1 cellular context compared by ENCODE assay signal in the genomic region with DNA sequence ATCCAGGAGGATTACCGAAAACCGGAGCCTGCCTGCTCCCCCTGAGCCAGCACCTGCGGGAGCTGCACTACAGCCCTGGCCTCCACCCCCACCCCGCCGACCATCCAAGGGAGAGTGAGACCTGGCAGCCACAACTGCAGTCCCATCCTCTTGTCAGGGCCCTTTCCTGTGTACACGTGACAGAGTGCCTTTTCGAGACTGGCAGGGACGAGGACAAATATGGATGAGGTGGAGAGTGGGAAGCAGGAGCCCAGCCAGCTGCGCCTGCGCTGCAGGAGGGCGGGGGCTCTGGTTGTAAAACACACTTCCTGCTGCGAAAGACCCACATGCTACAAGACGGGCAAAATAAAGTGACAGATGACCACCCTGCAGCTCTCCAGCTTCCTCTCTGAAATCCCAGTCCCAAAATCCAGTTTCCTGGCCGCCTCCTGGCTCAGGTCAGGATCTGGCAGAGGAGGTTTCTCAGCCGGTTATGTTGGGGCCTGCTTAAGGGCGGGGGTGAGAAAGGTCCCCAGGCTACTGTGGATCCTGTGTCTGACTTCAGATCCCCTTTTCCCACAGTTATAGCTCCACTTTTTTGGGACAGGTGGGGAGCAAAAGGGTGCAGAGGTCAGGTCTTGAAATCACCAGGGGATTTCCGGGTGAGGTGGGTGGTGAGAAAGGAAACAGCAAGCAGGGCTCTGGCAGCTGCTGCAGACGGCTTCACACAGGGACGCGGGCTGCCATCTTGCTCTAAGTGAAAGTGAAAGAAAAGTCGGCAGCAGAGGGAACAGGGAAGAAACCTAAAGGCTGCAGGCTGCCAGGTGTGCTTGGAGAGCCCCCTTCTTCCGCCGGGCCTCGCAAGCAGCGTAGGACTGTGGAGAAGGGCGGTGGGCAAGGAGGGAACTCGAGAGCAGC.
A peak's percentile ranks its signal among the peaks of the same experiment; 100 is the strongest.
TF ChIP-seq lines count a peak whose summit lies in the region.

A gene with protein sequence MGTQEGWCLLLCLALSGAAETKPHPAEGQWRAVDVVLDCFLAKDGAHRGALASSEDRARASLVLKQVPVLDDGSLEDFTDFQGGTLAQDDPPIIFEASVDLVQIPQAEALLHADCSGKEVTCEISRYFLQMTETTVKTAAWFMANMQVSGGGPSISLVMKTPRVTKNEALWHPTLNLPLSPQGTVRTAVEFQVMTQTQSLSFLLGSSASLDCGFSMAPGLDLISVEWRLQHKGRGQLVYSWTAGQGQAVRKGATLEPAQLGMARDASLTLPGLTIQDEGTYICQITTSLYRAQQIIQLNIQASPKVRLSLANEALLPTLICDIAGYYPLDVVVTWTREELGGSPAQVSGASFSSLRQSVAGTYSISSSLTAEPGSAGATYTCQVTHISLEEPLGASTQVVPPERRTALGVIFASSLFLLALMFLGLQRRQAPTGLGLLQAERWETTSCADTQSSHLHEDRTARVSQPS (plus strand): TSS at position 695 of the 897 bp plus-strand sequence. CDS start 207 bp downstream, outside the sequence.

TF ChIP-seq in HepG2, 621 proteins besides CTCF, POLR2A, EP300 and RAD21 (continued from another document and continues in another):
- TF ChIP-seq, protein P1, sequence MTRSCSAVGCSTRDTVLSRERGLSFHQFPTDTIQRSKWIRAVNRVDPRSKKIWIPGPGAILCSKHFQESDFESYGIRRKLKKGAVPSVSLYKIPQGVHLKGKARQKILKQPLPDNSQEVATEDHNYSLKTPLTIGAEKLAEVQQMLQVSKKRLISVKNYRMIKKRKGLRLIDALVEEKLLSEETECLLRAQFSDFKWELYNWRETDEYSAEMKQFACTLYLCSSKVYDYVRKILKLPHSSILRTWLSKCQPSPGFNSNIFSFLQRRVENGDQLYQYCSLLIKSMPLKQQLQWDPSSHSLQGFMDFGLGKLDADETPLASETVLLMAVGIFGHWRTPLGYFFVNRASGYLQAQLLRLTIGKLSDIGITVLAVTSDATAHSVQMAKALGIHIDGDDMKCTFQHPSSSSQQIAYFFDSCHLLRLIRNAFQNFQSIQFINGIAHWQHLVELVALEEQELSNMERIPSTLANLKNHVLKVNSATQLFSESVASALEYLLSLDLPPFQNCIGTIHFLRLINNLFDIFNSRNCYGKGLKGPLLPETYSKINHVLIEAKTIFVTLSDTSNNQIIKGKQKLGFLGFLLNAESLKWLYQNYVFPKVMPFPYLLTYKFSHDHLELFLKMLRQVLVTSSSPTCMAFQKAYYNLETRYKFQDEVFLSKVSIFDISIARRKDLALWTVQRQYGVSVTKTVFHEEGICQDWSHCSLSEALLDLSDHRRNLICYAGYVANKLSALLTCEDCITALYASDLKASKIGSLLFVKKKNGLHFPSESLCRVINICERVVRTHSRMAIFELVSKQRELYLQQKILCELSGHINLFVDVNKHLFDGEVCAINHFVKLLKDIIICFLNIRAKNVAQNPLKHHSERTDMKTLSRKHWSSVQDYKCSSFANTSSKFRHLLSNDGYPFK (CRISPR knock-in tag; IDR thresholded peaks at IDR 0.05; ENCODE audit: borderline replicate concordance) = peak; percentile 85; the same call in 1 of the 2 replicates
- TF ChIP-seq, protein P2, sequence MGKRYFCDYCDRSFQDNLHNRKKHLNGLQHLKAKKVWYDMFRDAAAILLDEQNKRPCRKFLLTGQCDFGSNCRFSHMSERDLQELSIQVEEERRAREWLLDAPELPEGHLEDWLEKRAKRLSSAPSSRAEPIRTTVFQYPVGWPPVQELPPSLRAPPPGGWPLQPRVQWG (CRISPR knock-in tag; IDR thresholded peaks at IDR 0.05; ENCODE audit: borderline replicate concordance, low read depth) = no peak
- TF ChIP-seq MEF2D (CRISPR knock-in tag; IDR thresholded peaks at IDR 0.05) = peak; percentile 23; the same call in 1 of the 2 replicates
- 0 out of 2 replicates have a peak, but pooled peaks have one; percentile 26 for TF ChIP-seq ZNF777 (CRISPR knock-in tag; IDR thresholded peaks at IDR 0.05)
- peak; percentile 59; the same call in 1 of the 2 replicates for TF ChIP-seq YEATS2 (CRISPR knock-in tag; IDR thresholded peaks at IDR 0.05; ENCODE audit: borderline replicate concordance)
- TF ChIP-seq, protein P3, sequence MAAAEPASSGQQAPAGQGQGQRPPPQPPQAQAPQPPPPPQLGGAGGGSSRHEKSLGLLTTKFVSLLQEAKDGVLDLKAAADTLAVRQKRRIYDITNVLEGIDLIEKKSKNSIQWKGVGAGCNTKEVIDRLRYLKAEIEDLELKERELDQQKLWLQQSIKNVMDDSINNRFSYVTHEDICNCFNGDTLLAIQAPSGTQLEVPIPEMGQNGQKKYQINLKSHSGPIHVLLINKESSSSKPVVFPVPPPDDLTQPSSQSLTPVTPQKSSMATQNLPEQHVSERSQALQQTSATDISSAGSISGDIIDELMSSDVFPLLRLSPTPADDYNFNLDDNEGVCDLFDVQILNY (CRISPR knock-in tag; conservative IDR thresholded peaks at IDR 0.05) = no peak
- TF ChIP-seq RXRA (CRISPR knock-in tag; IDR thresholded peaks at IDR 0.05) = no peak
- peak in 1 of 2 experiments; percentile 50; a peak in 1 of 4 replicates for TF ChIP-seq KLF16 (CRISPR knock-in tag; IDR thresholded peaks at IDR 0.05)
- TF ChIP-seq MAFF (IDR thresholded peaks at IDR 0.05; ENCODE audit: low read depth, low read length) = no peak
- TF ChIP-seq DR1 (CRISPR knock-in tag; IDR thresholded peaks at IDR 0.05) = no peak
- TF ChIP-seq ZNF607 (CRISPR knock-in tag; IDR thresholded peaks at IDR 0.05; ENCODE audit: borderline replicate concordance) = peak; percentile 21; the same call in 1 of the 2 replicates
- TF ChIP-seq ZC3H13 (CRISPR knock-in tag; IDR thresholded peaks at IDR 0.05) = 0 out of 2 replicates have a peak, but pooled peaks have one; percentile 60
- TF ChIP-seq, protein P4, sequence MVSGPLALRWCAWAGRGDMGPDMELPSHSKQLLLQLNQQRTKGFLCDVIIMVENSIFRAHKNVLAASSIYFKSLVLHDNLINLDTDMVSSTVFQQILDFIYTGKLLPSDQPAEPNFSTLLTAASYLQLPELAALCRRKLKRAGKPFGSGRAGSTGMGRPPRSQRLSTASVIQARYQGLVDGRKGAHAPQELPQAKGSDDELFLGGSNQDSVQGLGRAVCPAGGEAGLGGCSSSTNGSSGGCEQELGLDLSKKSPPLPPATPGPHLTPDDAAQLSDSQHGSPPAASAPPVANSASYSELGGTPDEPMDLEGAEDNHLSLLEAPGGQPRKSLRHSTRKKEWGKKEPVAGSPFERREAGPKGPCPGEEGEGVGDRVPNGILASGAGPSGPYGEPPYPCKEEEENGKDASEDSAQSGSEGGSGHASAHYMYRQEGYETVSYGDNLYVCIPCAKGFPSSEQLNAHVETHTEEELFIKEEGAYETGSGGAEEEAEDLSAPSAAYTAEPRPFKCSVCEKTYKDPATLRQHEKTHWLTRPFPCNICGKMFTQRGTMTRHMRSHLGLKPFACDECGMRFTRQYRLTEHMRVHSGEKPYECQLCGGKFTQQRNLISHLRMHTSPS (CRISPR knock-in tag; IDR thresholded peaks at IDR 0.05; ENCODE audit: low read depth) = no peak
- peak; percentile 89 for TF ChIP-seq ZFX (CRISPR knock-in tag; IDR thresholded peaks at IDR 0.05; ENCODE audit: low read depth)
- peak; percentile 39; the same call in 1 of the 2 replicates for TF ChIP-seq ZFP82 (CRISPR knock-in tag; IDR thresholded peaks at IDR 0.05; ENCODE audit: borderline replicate concordance)
- TF ChIP-seq, protein P5, sequence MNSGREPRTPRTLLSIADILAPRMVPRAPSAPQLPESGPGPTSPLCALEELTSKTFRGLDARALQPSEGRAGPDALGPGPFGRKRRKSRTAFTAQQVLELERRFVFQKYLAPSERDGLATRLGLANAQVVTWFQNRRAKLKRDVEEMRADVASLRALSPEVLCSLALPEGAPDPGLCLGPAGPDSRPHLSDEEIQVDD (CRISPR knock-in tag; IDR thresholded peaks at IDR 0.05; ENCODE audit: borderline replicate concordance) = no peak
- no peak; the same call in 1 of the 2 replicates for TF ChIP-seq MZF1 (CRISPR knock-in tag; IDR thresholded peaks at IDR 0.05; ENCODE audit: borderline replicate concordance)
- TF ChIP-seq SMAD3 (CRISPR knock-in tag; IDR thresholded peaks at IDR 0.05) = no peak
- no peak for TF ChIP-seq CBX2 (IDR thresholded peaks at IDR 0.05; ENCODE audit: low read depth, low read length)
- TF ChIP-seq CBX2 (CRISPR knock-in tag; IDR thresholded peaks at IDR 0.05; ENCODE audit: low read depth) = no peak
- no peak for TF ChIP-seq HHEX (CRISPR knock-in tag; IDR thresholded peaks at IDR 0.05)
- peak; percentile 34 for TF ChIP-seq PHF5A (CRISPR knock-in tag; IDR thresholded peaks at IDR 0.05; ENCODE audit: low read depth, unreplicated experiment)
- peak; percentile 76; the same call in 1 of the 2 replicates for TF ChIP-seq KAT8 (CRISPR knock-in tag; IDR thresholded peaks at IDR 0.05)
- TF ChIP-seq, protein P6, sequence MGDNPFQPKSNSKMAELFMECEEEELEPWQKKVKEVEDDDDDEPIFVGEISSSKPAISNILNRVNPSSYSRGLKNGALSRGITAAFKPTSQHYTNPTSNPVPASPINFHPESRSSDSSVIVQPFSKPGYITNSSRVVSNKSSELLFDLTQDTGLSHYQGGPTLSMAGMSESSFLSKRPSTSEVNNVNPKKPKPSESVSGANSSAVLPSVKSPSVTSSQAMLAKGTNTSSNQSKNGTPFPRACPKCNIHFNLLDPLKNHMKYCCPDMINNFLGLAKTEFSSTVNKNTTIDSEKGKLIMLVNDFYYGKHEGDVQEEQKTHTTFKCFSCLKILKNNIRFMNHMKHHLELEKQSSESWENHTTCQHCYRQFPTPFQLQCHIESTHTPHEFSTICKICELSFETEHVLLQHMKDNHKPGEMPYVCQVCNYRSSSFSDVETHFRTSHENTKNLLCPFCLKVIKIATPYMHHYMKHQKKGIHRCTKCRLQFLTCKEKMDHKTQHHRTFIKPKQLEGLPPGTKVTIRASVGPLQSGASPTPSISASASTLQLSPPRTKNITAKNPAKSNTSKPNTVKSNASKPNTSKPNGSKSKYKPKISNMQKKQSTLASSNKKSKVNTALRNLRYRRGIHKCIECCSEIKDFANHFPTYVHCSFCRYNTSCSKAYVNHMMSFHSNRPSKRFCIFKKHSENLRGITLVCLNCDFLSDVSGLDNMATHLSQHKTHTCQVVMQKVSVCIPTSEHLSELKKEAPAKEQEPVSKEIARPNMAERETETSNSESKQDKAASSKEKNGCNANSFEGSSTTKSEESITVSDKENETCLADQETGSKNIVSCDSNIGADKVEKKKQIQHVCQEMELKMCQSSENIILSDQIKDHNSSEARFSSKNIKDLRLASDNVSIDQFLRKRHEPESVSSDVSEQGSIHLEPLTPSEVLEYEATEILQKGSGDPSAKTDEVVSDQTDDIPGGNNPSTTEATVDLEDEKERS (CRISPR knock-in tag; IDR thresholded peaks at IDR 0.05) = peak; percentile 66
- 0 out of 2 replicates have a peak, but pooled peaks have one; percentile 0 for TF ChIP-seq ZBTB7A (CRISPR knock-in tag; IDR thresholded peaks at IDR 0.05)
- 0 out of 2 replicates have a peak, but pooled peaks have one; percentile 49 for TF ChIP-seq PAWR (CRISPR knock-in tag; IDR thresholded peaks at IDR 0.05; ENCODE audit: borderline replicate concordance)
- TF ChIP-seq, protein P7, sequence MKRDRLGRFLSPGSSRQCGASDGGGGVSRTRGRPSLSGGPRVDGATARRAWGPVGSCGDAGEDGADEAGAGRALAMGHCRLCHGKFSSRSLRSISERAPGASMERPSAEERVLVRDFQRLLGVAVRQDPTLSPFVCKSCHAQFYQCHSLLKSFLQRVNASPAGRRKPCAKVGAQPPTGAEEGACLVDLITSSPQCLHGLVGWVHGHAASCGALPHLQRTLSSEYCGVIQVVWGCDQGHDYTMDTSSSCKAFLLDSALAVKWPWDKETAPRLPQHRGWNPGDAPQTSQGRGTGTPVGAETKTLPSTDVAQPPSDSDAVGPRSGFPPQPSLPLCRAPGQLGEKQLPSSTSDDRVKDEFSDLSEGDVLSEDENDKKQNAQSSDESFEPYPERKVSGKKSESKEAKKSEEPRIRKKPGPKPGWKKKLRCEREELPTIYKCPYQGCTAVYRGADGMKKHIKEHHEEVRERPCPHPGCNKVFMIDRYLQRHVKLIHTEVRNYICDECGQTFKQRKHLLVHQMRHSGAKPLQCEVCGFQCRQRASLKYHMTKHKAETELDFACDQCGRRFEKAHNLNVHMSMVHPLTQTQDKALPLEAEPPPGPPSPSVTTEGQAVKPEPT (CRISPR knock-in tag; IDR thresholded peaks at IDR 0.05; ENCODE audit: low read depth) = no peak
- peak; percentile 80; the same call in 1 of the 2 replicates for TF ChIP-seq IRX3 (CRISPR knock-in tag; IDR thresholded peaks at IDR 0.05; ENCODE audit: borderline replicate concordance, low read depth)
- no peak for TF ChIP-seq SNAPC2 (CRISPR knock-in tag; IDR thresholded peaks at IDR 0.05)
- TF ChIP-seq CENPT (CRISPR knock-in tag; IDR thresholded peaks at IDR 0.05; ENCODE audit: low read depth) = no peak
- no peak for TF ChIP-seq PAF1 (CRISPR knock-in tag; IDR thresholded peaks at IDR 0.05)
- no peak for TF ChIP-seq ZSCAN12 (CRISPR knock-in tag; IDR thresholded peaks at IDR 0.05)
- peak; percentile 74; the same call in 1 of the 2 replicates for TF ChIP-seq TGIF2 (CRISPR knock-in tag; IDR thresholded peaks at IDR 0.05)
- no peak for TF ChIP-seq NBN (conservative IDR thresholded peaks at IDR 0.05)
- TF ChIP-seq NFYC (CRISPR knock-in tag; IDR thresholded peaks at IDR 0.05) = peak; percentile 72
- TF ChIP-seq ZSCAN31 (CRISPR knock-in tag; IDR thresholded peaks at IDR 0.05; ENCODE audit: low read depth) = peak; percentile 45; the same call in 1 of the 2 replicates
- no peak for TF ChIP-seq ZFP36 (IDR thresholded peaks at IDR 0.05; ENCODE audit: borderline replicate concordance, low read depth, low read length, partially characterized antibody)
- TF ChIP-seq SOX5 (CRISPR knock-in tag; IDR thresholded peaks at IDR 0.05; ENCODE audit: borderline replicate concordance) = peak; percentile 29; the same call in 1 of the 2 replicates
- peak; percentile 87 for TF ChIP-seq POLR2AphosphoS5 (IDR thresholded peaks at IDR 0.05; ENCODE audit: low read depth, low read length)
- TF ChIP-seq, protein P8, sequence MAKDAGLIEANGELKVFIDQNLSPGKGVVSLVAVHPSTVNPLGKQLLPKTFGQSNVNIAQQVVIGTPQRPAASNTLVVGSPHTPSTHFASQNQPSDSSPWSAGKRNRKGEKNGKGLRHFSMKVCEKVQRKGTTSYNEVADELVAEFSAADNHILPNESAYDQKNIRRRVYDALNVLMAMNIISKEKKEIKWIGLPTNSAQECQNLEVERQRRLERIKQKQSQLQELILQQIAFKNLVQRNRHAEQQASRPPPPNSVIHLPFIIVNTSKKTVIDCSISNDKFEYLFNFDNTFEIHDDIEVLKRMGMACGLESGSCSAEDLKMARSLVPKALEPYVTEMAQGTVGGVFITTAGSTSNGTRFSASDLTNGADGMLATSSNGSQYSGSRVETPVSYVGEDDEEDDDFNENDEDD (CRISPR knock-in tag; IDR thresholded peaks at IDR 0.05; ENCODE audit: borderline replicate concordance) = peak; percentile 79; the same call in 1 of the 2 replicates
- TF ChIP-seq ARID2 (CRISPR knock-in tag; IDR thresholded peaks at IDR 0.05; ENCODE audit: borderline replicate concordance) = peak; percentile 77; the same call in 1 of the 2 replicates
- peak; percentile 85 for TF ChIP-seq CCDC6 (CRISPR knock-in tag; IDR thresholded peaks at IDR 0.05)
- peak; percentile 70 for TF ChIP-seq ERF (CRISPR knock-in tag; IDR thresholded peaks at IDR 0.05)
- no peak for TF ChIP-seq THYN1 (CRISPR knock-in tag; IDR thresholded peaks at IDR 0.05; ENCODE audit: borderline replicate concordance, low read depth)
- peak; percentile 87 for TF ChIP-seq ZNF878 (CRISPR knock-in tag; IDR thresholded peaks at IDR 0.05)
- TF ChIP-seq, protein P9, sequence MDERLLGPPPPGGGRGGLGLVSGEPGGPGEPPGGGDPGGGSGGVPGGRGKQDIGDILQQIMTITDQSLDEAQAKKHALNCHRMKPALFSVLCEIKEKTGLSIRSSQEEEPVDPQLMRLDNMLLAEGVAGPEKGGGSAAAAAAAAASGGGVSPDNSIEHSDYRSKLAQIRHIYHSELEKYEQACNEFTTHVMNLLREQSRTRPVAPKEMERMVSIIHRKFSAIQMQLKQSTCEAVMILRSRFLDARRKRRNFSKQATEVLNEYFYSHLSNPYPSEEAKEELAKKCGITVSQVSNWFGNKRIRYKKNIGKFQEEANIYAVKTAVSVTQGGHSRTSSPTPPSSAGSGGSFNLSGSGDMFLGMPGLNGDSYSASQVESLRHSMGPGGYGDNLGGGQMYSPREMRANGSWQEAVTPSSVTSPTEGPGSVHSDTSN (CRISPR knock-in tag; IDR thresholded peaks at IDR 0.05) = peak; percentile 65; the same call in 1 of the 2 replicates
